26 cellular contexts compared by ENCODE assay signal in genomic region chr12:117210266-117210918, GRCh38.
"Had no signal": no experiment of that assay in that cellular context is flagged by ENCODE, and none has a peak within 500 bp of the region (broad histone marks: within the 10 kb centered on the region; RNA-seq: fewer than 3 reads in every experiment).

No MANE protein-coding gene starts in this region.

- H3K27me3 ChIP-seq: dorsolateral prefrontal cortex, gastrocnemius medialis had no signal

- H3K36me3 ChIP-seq: esophagus squamous epithelium, gastrocnemius medialis, heart right ventricle, left ventricle myocardium inferior, lower lobe of right lung had no signal

- H3K36me3 Mint-ChIP-seq: mesothelial cell of epicardium had no signal

- ATAC-seq: effector memory CD8-positive, alpha-beta T cell; esophagus mucosa; gastrocnemius medialis; heart right ventricle; left cardiac atrium; lower lobe of right lung; mucosa of descending colon had no signal

- H3K4me3 Mint-ChIP-seq: effector memory CD8-positive, alpha-beta T cell; endodermal cell; mesothelial cell of epicardium had no signal

- H3K4me1 Mint-ChIP-seq: endodermal cell, mesothelial cell of epicardium had no signal

- H3K9me3 ChIP-seq: esophagus squamous epithelium, gastrocnemius medialis, heart right ventricle, left ventricle myocardium inferior, lower lobe of right lung, mucosa of descending colon had no signal

- FAIRE-seq: colon, endometrium, islet of Langerhans, keratinocyte had no signal

- H3K27ac Mint-ChIP-seq: effector memory CD8-positive, alpha-beta T cell; endodermal cell; mesothelial cell of epicardium had no signal

- DNase-seq: dermis blood vessel endothelial cell; dorsolateral prefrontal cortex; effector CD4-positive, alpha-beta T cell; effector memory CD8-positive, alpha-beta T cell; endodermal cell; erythroblast; esophagus squamous epithelium; foreskin fibroblast; foreskin melanocyte; gastrocnemius medialis; glutamatergic neuron; heart right ventricle; hippocampal formation; left cardiac atrium; left ventricle myocardium inferior; lower lobe of right lung; mesenchymal stem cell; mucosa of descending colon had no signal

- H3K9me3 Mint-ChIP-seq: effector memory CD8-positive, alpha-beta T cell; endodermal cell; mesothelial cell of epicardium had no signal

- H3K4me3 ChIP-seq: coronary artery, dorsolateral prefrontal cortex, esophagus squamous epithelium, gastrocnemius medialis, heart right ventricle, left ventricle myocardium inferior, lower lobe of right lung, mucosa of descending colon had no signal

- H3K4me1 ChIP-seq: gastrocnemius medialis, heart right ventricle, left ventricle myocardium inferior, lower lobe of right lung had no signal

- H3K27ac ChIP-seq: coronary artery, dorsolateral prefrontal cortex, epithelial cell of prostate, esophagus squamous epithelium, gastrocnemius medialis, heart right ventricle, left ventricle myocardium inferior, lower lobe of right lung had no signal
